Comparison of ENCODE assay signal across 25 cellular contexts in genomic region chr16:19809693-19810092, GRCh38.
DNase-seq lines count a peak whose midpoint lies in the region; ATAC-seq and TF ChIP-seq lines count a peak whose summit lies in the region.
"Had no signal": no experiment of that assay in that cellular context is flagged by ENCODE, and none has a peak within 500 bp of the region (broad histone marks: within the 10 kb centered on the region; RNA-seq: fewer than 3 reads in every experiment).

No MANE protein-coding gene starts in this region.

- H3K4me3 Mint-ChIP-seq in Calu3 (ENCODE audit: low read depth, unreplicated experiment), result no peak overlapping the region
- H3K4me3 Mint-ChIP-seq: activated naive CD4-positive, alpha-beta T cell treated with anti-CD3 and anti-CD28 coated beads for 36 hours; CD4-positive, alpha-beta T cell; endodermal cell; naive B cell had no signal

- no peak overlapping the region for H4K8ac ChIP-seq in mesenchymal stem cell (ENCODE audit: low read length)

- H2AFZ ChIP-seq in mesenchymal stem cell (ENCODE audit: low read depth, low read length), result no peak overlapping the region
- H2AFZ ChIP-seq: GM23248 had no signal

- H3K4me2 ChIP-seq in mesenchymal stem cell (ENCODE audit: low read length, poor library complexity, severe bottlenecking), result no peak overlapping the region

- H3K36me3 ChIP-seq in Panc1 (ENCODE audit: control insufficient read depth, insufficient read depth, low read length) (no peaks in the 10 kb centered on the region), mesenchymal stem cell (ENCODE audit: control insufficient read depth in 1 of 2, insufficient read depth in 2 of 2, low read depth in 1 of 2, low read length in 2 of 2) (no peaks in the 10 kb centered on the region), skeletal muscle tissue (ENCODE audit: control insufficient read depth in 3 of 3, insufficient read depth in 3 of 3, low read length in 3 of 3) (no peaks in the 10 kb centered on the region), H7 (replicated peaks; ENCODE audit: control insufficient read depth, insufficient read depth, low read length) (no peaks in the 10 kb centered on the region), prostate gland (no peaks in the 10 kb centered on the region)
- H3K36me3 ChIP-seq: spleen, upper lobe of left lung had no signal

- H3K36me3 Mint-ChIP-seq in Calu3 (ENCODE audit: insufficient read depth, unreplicated experiment), result peaks cover 52% of the 10 kb centered on the region

- no peak for DNase-seq in Calu3
- no peak for DNase-seq in Panc1 (ENCODE audit: low read depth, low spot score)
- DNase-seq in mesenchymal stem cell, result no peak
- no peak for DNase-seq in H7
- DNase-seq in SHP77 treated with DMSO at 0.1 percent for 48 hours (lab: John Stamatoyannopoulos, UW), result no peak
- no peak for DNase-seq in prostate gland (ENCODE audit: low spot score)
- DNase-seq: activated CD4-positive, alpha-beta T cell treated with anti-CD3 and anti-CD28 coated beads for 48 hours; activated naive CD4-positive, alpha-beta T cell treated with anti-CD3 and anti-CD28 coated beads for 36 hours; CD4-positive, alpha-beta T cell; endodermal cell; foreskin fibroblast; GM23248; KG1; naive B cell; NCI-H446; NCI-H774; nucleus accumbens; spleen; stimulated activated CD4-positive, alpha-beta T cell treated with anti-CD3 and anti-CD28 coated beads, Interleukin-2, amount 100 ng/mL, for 48 hours had no signal

- peak overlapping the region; percentile 94 for H3K27ac Mint-ChIP-seq in Calu3 (ENCODE audit: unreplicated experiment)
- H3K27ac Mint-ChIP-seq: activated naive CD4-positive, alpha-beta T cell treated with anti-CD3 and anti-CD28 coated beads for 36 hours; CD4-positive, alpha-beta T cell; endodermal cell; naive B cell had no signal

- BruUV-seq in Calu3 (replicated peaks; lab: Mats Ljungman, UMichigan) (TSS peak; percentile 36), Panc1 (replicated peaks; lab: Mats Ljungman, UMichigan) (no TSS peak)

- H3K9me3 Mint-ChIP-seq in Calu3 (ENCODE audit: low read depth, unreplicated experiment), result peaks cover 4% of the 10 kb centered on the region

- H3K9me3 ChIP-seq in Panc1 (ENCODE audit: control insufficient read depth, insufficient read depth, low read depth, low read length) (no peaks in the 10 kb centered on the region), mesenchymal stem cell (ENCODE audit: control insufficient read depth, low read length) (peaks cover 14% of the 10 kb centered on the region), skeletal muscle tissue (ENCODE audit: control insufficient read depth in 3 of 3, low read length in 3 of 3) (peaks cover 0 to 2% (median 0%) of the 10 kb centered on the region in 3 donors), prostate gland (no peaks in the 10 kb centered on the region)

- in situ Hi-C loops in Panc1 (cut with HindIII; ENCODE audit: low pct_unique_long_range_greater_than_20kb, low sequenced_read_pairs), result no loop called here

- no peaks in the 10 kb centered on the region for H3K79me1 ChIP-seq in mesenchymal stem cell (replicated peaks; ENCODE audit: low read length, poor library complexity, severe bottlenecking)

- H2BK5ac ChIP-seq in mesenchymal stem cell (ENCODE audit: low read depth, low read length, poor library complexity, severe bottlenecking), result no peak overlapping the region

- no peak overlapping the region for H4K91ac ChIP-seq in mesenchymal stem cell (ENCODE audit: low read length)

- no peaks in the 10 kb centered on the region for H3K27me3 Mint-ChIP-seq in Calu3 (ENCODE audit: unreplicated experiment)
- H3K27me3 Mint-ChIP-seq: CD4-positive, alpha-beta T cell had no signal

- H3K4me1 ChIP-seq in Panc1 (ENCODE audit: control insufficient read depth, insufficient read depth, low read length) (peaks cover 14% of the 10 kb centered on the region), mesenchymal stem cell (ENCODE audit: control insufficient read depth, insufficient read depth, low read depth, low read length) (peaks cover 25% of the 10 kb centered on the region), skeletal muscle tissue (ENCODE audit: control insufficient read depth in 3 of 3, insufficient read depth in 3 of 3, low read length in 3 of 3) (peaks cover 17 to 24% (median 23%) of the 10 kb centered on the region in 3 donors), prostate gland (replicated peaks) (no peaks in the 10 kb centered on the region)

- H2BK15ac ChIP-seq in mesenchymal stem cell (ENCODE audit: low read depth, poor library complexity, severe bottlenecking), result no peak overlapping the region

- POLR2A ChIA-PET in Panc1 (lab: Charles Lee), result interaction anchor here (0.6 kb wide), 1 partner anchor 9 kb away, joined by 3 read pairs; no protein-coding TSS in a partner anchor

- H3K27ac ChIP-seq in Panc1 (ENCODE audit: low read length) (peak overlapping the region; percentile 5; the same call in 1 of the 2 replicates), mesenchymal stem cell (ENCODE audit: low read length, poor library complexity, severe bottlenecking) (no peak overlapping the region), skeletal muscle tissue (ENCODE audit: low read depth, low read length) (peak overlapping the region; percentile 83), prostate gland (no peak overlapping the region)
- H3K27ac ChIP-seq: GM23248, spleen, VCaP had no signal

- TF ChIP-seq CTCF in Calu3 (IDR thresholded peaks at IDR 0.05; ENCODE audit: unreplicated experiment) (no peak), Panc1 (IDR thresholded peaks at IDR 0.05) (no peak), prostate gland (IDR thresholded peaks at IDR 0.05) (no peak)

- no peak overlapping the region for H3K4me3 ChIP-seq in Panc1 (ENCODE audit: low read depth in 2 of 2, low read length in 2 of 2)
- no peak overlapping the region for H3K4me3 ChIP-seq in mesenchymal stem cell (ENCODE audit: insufficient read depth in 1 of 2, low read depth in 1 of 2, low read length in 2 of 2)
- no peak overlapping the region for H3K4me3 ChIP-seq in skeletal muscle tissue (ENCODE audit: low read length in 3 of 3)
- H3K4me3 ChIP-seq in H7 (ENCODE audit: insufficient read depth, low read depth, low read length), result no peak overlapping the region
- no peak overlapping the region for H3K4me3 ChIP-seq in prostate gland
- H3K4me3 ChIP-seq: coronary artery, GM12878, GM23248, MG63, spleen, upper lobe of left lung had no signal

- 92% methylated on average over 9 of the region's 9 CpGs for WGBS in mesenchymal stem cell
- 97% methylated on average over 9 of the region's 9 CpGs for WGBS in prostate gland

- H3K4ac ChIP-seq in mesenchymal stem cell (ENCODE audit: low read depth in 1 of 2, low read length in 2 of 2), result no peak overlapping the region

- CTCF ChIA-PET in Calu3 (lab: Charles Lee), result interaction anchor here (0.5 to 1.1 kb wide), 3 partner anchors 32 to 226 kb away, joined by 3 to 4 read pairs (median 4); partner anchors contain the start of genes IQCK and KNOP1
- CTCF ChIA-PET in Panc1 (lab: Charles Lee), result interaction anchor here (0.7 kb wide), 1 partner anchor 66 kb away, joined by 5 read pairs; no protein-coding TSS in a partner anchor

- H3K9ac ChIP-seq in mesenchymal stem cell (ENCODE audit: low read length) (no peak overlapping the region), skeletal muscle tissue (ENCODE audit: low read depth in 1 of 3, low read length in 3 of 3) (no peak overlapping the region)
- H3K9ac ChIP-seq: GM23248 had no signal

- peaks cover 94% of the 10 kb centered on the region for H3K4me1 Mint-ChIP-seq in Calu3 (ENCODE audit: low read depth, unreplicated experiment)

- H3K14ac ChIP-seq in mesenchymal stem cell (ENCODE audit: low read length in 2 of 2), result no peak overlapping the region

- H2BK12ac ChIP-seq in mesenchymal stem cell (ENCODE audit: low read length in 2 of 2), result no peak overlapping the region

- no peak overlapping the region for H2BK120ac ChIP-seq in mesenchymal stem cell (ENCODE audit: low read depth, low read length)

- no peak for TF ChIP-seq POLR2A in prostate gland (IDR thresholded peaks at IDR 0.05)

- no peak overlapping the region for H3K23ac ChIP-seq in mesenchymal stem cell (ENCODE audit: low read length in 2 of 2)

- H3K18ac ChIP-seq in mesenchymal stem cell (ENCODE audit: low read depth in 1 of 2, low read length in 2 of 2), result no peak overlapping the region

- peak overlapping the region; percentile 96 for H2AK5ac ChIP-seq in mesenchymal stem cell (ENCODE audit: low read length, severe bottlenecking)

- no peak for ATAC-seq in Panc1

- intact Hi-C loops in Calu3 (cut with micrococcal nuclease; ENCODE audit: unreplicated experiment) (no loop called here), Panc1 (cut with micrococcal nuclease; ENCODE audit: unreplicated experiment) (no loop called here), prostate gland (cut with DNase I) (no loop called here)

- H3K27me3 ChIP-seq in Panc1 (ENCODE audit: control insufficient read depth, insufficient read depth, low read length) (no peaks in the 10 kb centered on the region), mesenchymal stem cell (ENCODE audit: control insufficient read depth in 1 of 2, insufficient read depth in 1 of 2, low read length in 2 of 2) (no peaks in the 10 kb centered on the region), skeletal muscle tissue (ENCODE audit: control insufficient read depth in 3 of 3, insufficient read depth in 3 of 3, low read length in 3 of 3) (no peaks in the 10 kb centered on the region), H7 (ENCODE audit: control insufficient read depth, insufficient read depth, low read length) (no peaks in the 10 kb centered on the region), prostate gland (replicated peaks; ENCODE audit: insufficient read depth) (no peaks in the 10 kb centered on the region)
- H3K27me3 ChIP-seq: MG63, spleen, upper lobe of left lung had no signal

Comparison
In these comparisons a context has a peak if more than half of its experiments do, and no peak if none do; other contexts are left out.
1. H3K27ac ChIP-seq: peak in Panc1 (single experiment) and skeletal muscle tissue (single experiment); none in mesenchymal stem cell (single experiment) and prostate gland (0 of 2).